28 cellular contexts compared by ENCODE assay signal in the genomic region with DNA sequence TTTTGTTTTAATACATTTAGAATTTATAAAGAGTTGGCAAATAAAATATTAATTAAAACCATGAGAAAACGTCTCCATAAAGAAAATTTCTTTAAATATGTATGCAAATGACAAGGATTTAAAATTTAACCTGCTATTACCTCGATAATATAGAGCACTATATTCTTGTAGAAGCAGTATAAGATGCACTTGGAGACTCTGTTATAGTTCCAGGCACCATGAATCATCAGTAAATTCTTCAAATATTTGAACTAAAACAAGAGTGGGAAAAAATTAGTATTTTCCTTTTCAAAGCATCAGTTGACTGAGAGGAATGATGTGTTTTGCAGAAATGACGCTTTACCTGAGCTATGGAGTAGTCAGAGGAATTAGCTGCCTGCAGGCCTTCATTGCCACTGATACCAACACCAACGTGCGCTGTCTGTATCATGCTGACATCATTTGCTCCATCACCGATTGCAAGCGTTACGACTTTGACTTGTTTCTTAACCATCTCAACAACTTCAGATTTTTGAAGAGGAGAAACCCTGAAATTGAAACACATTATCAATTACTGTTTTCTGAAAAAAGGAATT.
"Had no signal": no experiment of that assay in that cellular context is flagged by ENCODE, and none has a peak within 500 bp of the region (broad histone marks: within the 10 kb centered on the region; RNA-seq: fewer than 3 reads in every experiment).

No MANE protein-coding gene starts in this region.

- H3K27me3 ChIP-seq: esophagus muscularis mucosa, neutrophil, pancreas, sigmoid colon, stomach, thyroid gland, upper lobe of right lung had no signal

- H3K4me1 ChIP-seq: esophagus muscularis mucosa, prostate gland, sigmoid colon, thyroid gland, upper lobe of right lung had no signal

- H3K36me3 ChIP-seq: pancreas, prostate gland had no signal

- H3K4me3 ChIP-seq: esophagus muscularis mucosa, pancreas, prostate gland, sigmoid colon, stomach, thyroid gland, upper lobe of right lung had no signal

- H3K9me3 ChIP-seq: esophagus muscularis mucosa, neutrophil, pancreas, prostate gland, sigmoid colon, thyroid gland, upper lobe of right lung had no signal

- H3K27ac ChIP-seq: esophagus muscularis mucosa, neutrophil, pancreas, prostate gland, sigmoid colon, stomach, thyroid gland, upper lobe of right lung had no signal

- ATAC-seq: activated CD8-positive, alpha-beta memory T cell treated with anti-CD3 and anti-CD28 coated beads, Interleukin-2, amount 10 ng/mL, durations not matched to agents 7 days and 5 days; activated CD8-positive, alpha-beta T cell treated with anti-CD3 and anti-CD28 coated beads for 36 hours; left colon; pancreas; stimulated activated memory B cell treated with anti-CD40 and anti-IgM and Interleukin-4, amounts not matched to agents 10 μg/mL and 1 μg/mL and 100 μg/mL, for 72 hours; upper lobe of right lung; WTC11 had no signal

- DNase-seq: activated CD4-positive, alpha-beta T cell treated with anti-CD3 and anti-CD28 coated beads, Interleukin-2, amount 50 U/mL, for 1 hour; activated CD8-positive, alpha-beta memory T cell treated with anti-CD3 and anti-CD28 coated beads, Interleukin-2, amount 10 ng/mL, durations not matched to agents 7 days and 5 days; activated CD8-positive, alpha-beta T cell treated with anti-CD3 and anti-CD28 coated beads for 36 hours; activated effector memory CD4-positive, alpha-beta T cell treated with anti-CD3 and anti-CD28 coated beads, Interleukin-2, amount 50 U/mL, for 16 hours; activated naive CD4-positive, alpha-beta T cell treated with anti-CD3 and anti-CD28 coated beads, Interleukin-2, amount 10 ng/mL, durations not matched to agents 7 days and 5 days; activated naive CD8-positive, alpha-beta T cell treated with anti-CD3 and anti-CD28 coated beads, Interleukin-2, amount 10 ng/mL, durations not matched to agents 7 days and 5 days; activated T-cell treated with anti-CD3 and anti-CD28 coated beads for 4 hours; dermis blood vessel endothelial cell; effector CD4-positive, alpha-beta T cell; islet precursor cell; left colon; mammary epithelial cell; naive B cell; nephron progenitor cell; pancreas; sigmoid colon; small intestine; stimulated activated CD4-positive, alpha-beta T cell treated with anti-CD3 and anti-CD28 coated beads, Interleukin-4, amount 100 ng/mL, for 4 hours; stimulated activated CD8-positive, alpha-beta memory T cell treated with anti-CD3 and anti-CD28 coated beads, Interleukin-4, amount 100 ng/mL, for 48 hours; stomach; T-helper 2 cell; thyroid gland; upper lobe of right lung had no signal
